Comparison of ENCODE assay signal across 18 cellular contexts in genomic region chr5:177432905-177433657, GRCh38. TPM values are rescaled to one million over a fixed set of nuclear protein-coding genes. Genes with fewer than 3 reads are reported as not detected.
DNase-seq lines count a peak whose midpoint lies in the region; ATAC-seq and TF ChIP-seq lines count a peak whose summit lies in the region.
"Had no signal": no experiment of that assay in that cellular context is flagged by ENCODE, and none has a peak within 500 bp of the region (broad histone marks: within the 10 kb centered on the region; RNA-seq: fewer than 3 reads in every experiment).

No MANE protein-coding gene starts in this region.

- POLR2A ChIA-PET in A673 (lab: Charles Lee; ENCODE audit: low non-redundant PET) = no interaction called here

- peak overlapping the region in 1 of 2 donors; percentile 27 for H3K9ac ChIP-seq in colonic mucosa (ENCODE audit: low read depth in 2 of 2, low read length in 2 of 2)

- H3K27ac ChIP-seq in osteoblast (ENCODE audit: low read depth, low read length) (no peak overlapping the region), colonic mucosa (no peak overlapping the region), A673 (ENCODE audit: low read depth, low read length, poor library complexity, severe bottlenecking) (no peak overlapping the region), suprapubic skin (no peak overlapping the region)
- H3K27ac ChIP-seq: coronary artery had no signal

- WGBS in suprapubic skin = 79% methylated on average over 22 of the region's 23 CpGs

- H2AFZ ChIP-seq in osteoblast (ENCODE audit: low read length) = no peak overlapping the region

- H3K36me3 Mint-ChIP-seq in activated CD8-positive, alpha-beta memory T cell treated with anti-CD3 and anti-CD28 coated beads, Interleukin-2, amount 10 ng/mL, durations not matched to agents 7 days and 5 days = peaks cover 57% of the 10 kb centered on the region
- H3K36me3 Mint-ChIP-seq in IgD-negative memory B cell = peaks cover 5% of the 10 kb centered on the region
- H3K36me3 Mint-ChIP-seq in activated naive CD8-positive, alpha-beta T cell treated with anti-CD3 and anti-CD28 coated beads for 36 hours = peaks cover 64% of the 10 kb centered on the region

- DNase-seq in activated CD8-positive, alpha-beta memory T cell treated with anti-CD3 and anti-CD28 coated beads, Interleukin-2, amount 10 ng/mL, durations not matched to agents 7 days and 5 days = no peak
- DNase-seq in activated CD8-positive, alpha-beta memory T cell treated with anti-CD3 and anti-CD28 coated beads, Interleukin-2, amount 50 U/mL, for 4 hours = no peak
- no peak for DNase-seq in activated naive CD8-positive, alpha-beta T cell treated with anti-CD3 and anti-CD28 coated beads for 36 hours
- peak; percentile 73 for DNase-seq in osteoblast (ENCODE audit: insufficient read length, low spot score, missing footprints)
- no peak for DNase-seq in colonic mucosa
- no peak for DNase-seq in A673 (ENCODE audit: low spot score)
- no peak for DNase-seq in suprapubic skin (ENCODE audit: low spot score in 2 of 2)
- DNase-seq: ACHN, HFFc6, NCI-H1694, NCI-H524 had no signal

- H3K27me3 Mint-ChIP-seq in activated CD8-positive, alpha-beta memory T cell treated with anti-CD3 and anti-CD28 coated beads, Interleukin-2, amount 10 ng/mL, durations not matched to agents 7 days and 5 days = no peaks in the 10 kb centered on the region
- no peaks in the 10 kb centered on the region for H3K27me3 Mint-ChIP-seq in IgD-negative memory B cell
- no peaks in the 10 kb centered on the region for H3K27me3 Mint-ChIP-seq in activated naive CD8-positive, alpha-beta T cell treated with anti-CD3 and anti-CD28 coated beads for 36 hours

- H3K4me1 ChIP-seq in osteoblast (ENCODE audit: insufficient read depth, low read length) = peaks cover 1% of the 10 kb centered on the region
- H3K4me1 ChIP-seq in colonic mucosa = peaks cover 4% of the 10 kb centered on the region
- no peaks in the 10 kb centered on the region for H3K4me1 ChIP-seq in A673 (ENCODE audit: insufficient read depth, low read length, poor library complexity, severe bottlenecking)
- H3K4me1 ChIP-seq in suprapubic skin = peaks cover 63% of the 10 kb centered on the region

- TF ChIP-seq POLR2A in suprapubic skin (IDR thresholded peaks at IDR 0.05) = no peak

- H3K4me3 ChIP-seq in osteoblast (ENCODE audit: insufficient read depth, low read length) = no peak overlapping the region
- no peak overlapping the region for H3K4me3 ChIP-seq in colonic mucosa
- H3K4me3 ChIP-seq in A673 (ENCODE audit: low read depth, low read length, poor library complexity, severe bottlenecking) = no peak overlapping the region
- no peak overlapping the region for H3K4me3 ChIP-seq in suprapubic skin
- H3K4me3 ChIP-seq: coronary artery, mucosa of descending colon, psoas muscle had no signal

- peaks cover 67% of the 10 kb centered on the region for H3K4me1 Mint-ChIP-seq in activated CD8-positive, alpha-beta memory T cell treated with anti-CD3 and anti-CD28 coated beads, Interleukin-2, amount 10 ng/mL, durations not matched to agents 7 days and 5 days
- peaks cover 23 to 38% (median 31%) of the 10 kb centered on the region in 3 donors for H3K4me1 Mint-ChIP-seq in IgD-negative memory B cell
- H3K4me1 Mint-ChIP-seq in activated naive CD8-positive, alpha-beta T cell treated with anti-CD3 and anti-CD28 coated beads for 36 hours = peaks cover 58% of the 10 kb centered on the region

- ATAC-seq in activated CD8-positive, alpha-beta memory T cell treated with anti-CD3 and anti-CD28 coated beads, Interleukin-2, amount 10 ng/mL, durations not matched to agents 7 days and 5 days = no peak
- ATAC-seq: mucosa of descending colon had no signal

- no peaks in the 10 kb centered on the region for H3K27me3 ChIP-seq in osteoblast (ENCODE audit: insufficient read depth, low read length)
- H3K27me3 ChIP-seq in colonic mucosa = no peaks in the 10 kb centered on the region
- H3K27me3 ChIP-seq in A673 (replicated peaks; ENCODE audit: insufficient read depth, low read depth, low read length, poor library complexity) = no peaks in the 10 kb centered on the region
- no peaks in the 10 kb centered on the region for H3K27me3 ChIP-seq in suprapubic skin

- H3K9me3 ChIP-seq in osteoblast (ENCODE audit: low read depth, low read length) (no peaks in the 10 kb centered on the region), colonic mucosa (no peaks in the 10 kb centered on the region), A673 (ENCODE audit: low read depth, low read length, poor library complexity, severe bottlenecking) (no peaks in the 10 kb centered on the region), suprapubic skin (no peaks in the 10 kb centered on the region)
- H3K9me3 ChIP-seq: mucosa of descending colon, psoas muscle had no signal

- no peak for TF ChIP-seq CTCF in osteoblast (IDR thresholded peaks at IDR 0.05; ENCODE audit: extremely low read depth, low read depth, low read length)
- TF ChIP-seq CTCF in colonic mucosa (IDR thresholded peaks at IDR 0.05) = no peak
- TF ChIP-seq CTCF in A673 (conservative IDR thresholded peaks at IDR 0.05; ENCODE audit: low read depth, low read length) = no peak
- TF ChIP-seq CTCF in suprapubic skin (IDR thresholded peaks at IDR 0.05) = no peak

- peaks cover 24% of the 10 kb centered on the region for H3K36me3 ChIP-seq in osteoblast (ENCODE audit: insufficient read depth, low read length)
- peaks cover 20% of the 10 kb centered on the region for H3K36me3 ChIP-seq in colonic mucosa
- H3K36me3 ChIP-seq in A673 (ENCODE audit: insufficient read depth, low read length, poor library complexity, severe bottlenecking) = peaks cover 26% of the 10 kb centered on the region
- peaks cover 62% of the 10 kb centered on the region for H3K36me3 ChIP-seq in suprapubic skin

- intact Hi-C loops in colonic mucosa (cut with DNase I) (no loop called here), A673 (cut with micrococcal nuclease; ENCODE audit: unreplicated experiment) (no loop called here)

- no TSS peak for BruUV-seq in A673 (replicated peaks; lab: Mats Ljungman, UMichigan)

- TF ChIP-seq EP300 in suprapubic skin (IDR thresholded peaks at IDR 0.05) = no peak

- H3K9me3 Mint-ChIP-seq in activated CD8-positive, alpha-beta memory T cell treated with anti-CD3 and anti-CD28 coated beads, Interleukin-2, amount 10 ng/mL, durations not matched to agents 7 days and 5 days (ENCODE audit: low read depth) = no peaks in the 10 kb centered on the region
- H3K9me3 Mint-ChIP-seq in IgD-negative memory B cell = no peaks in the 10 kb centered on the region
- H3K9me3 Mint-ChIP-seq in activated naive CD8-positive, alpha-beta T cell treated with anti-CD3 and anti-CD28 coated beads for 36 hours = no peaks in the 10 kb centered on the region
- H3K9me3 Mint-ChIP-seq: HFFc6 had no signal

- CTCF ChIA-PET in activated CD8-positive, alpha-beta memory T cell treated with anti-CD3 and anti-CD28 coated beads, Interleukin-2, amount 10 ng/mL, durations not matched to agents 7 days and 5 days (lab: Charles Lee) = interaction anchor here (1.6 to 16.5 kb wide), 7 partner anchors 14 to 123 kb away, joined by 4 to 269 read pairs (median 39); partner anchors contain the start of genes PFN3 and PRR7
- CTCF ChIA-PET in A673 (lab: Charles Lee) = no interaction called here

- peaks cover 10% of the 10 kb centered on the region for H4K20me1 ChIP-seq in osteoblast (ENCODE audit: insufficient read depth, low read length)

- peaks cover 17% of the 10 kb centered on the region for H3K79me2 ChIP-seq in osteoblast (ENCODE audit: insufficient read depth, low read length)

- H3K4me3 Mint-ChIP-seq in activated CD8-positive, alpha-beta memory T cell treated with anti-CD3 and anti-CD28 coated beads, Interleukin-2, amount 10 ng/mL, durations not matched to agents 7 days and 5 days = no peak overlapping the region
- peak overlapping the region in 1 of 4 donors; percentile 43 for H3K4me3 Mint-ChIP-seq in IgD-negative memory B cell
- H3K4me3 Mint-ChIP-seq in activated naive CD8-positive, alpha-beta T cell treated with anti-CD3 and anti-CD28 coated beads for 36 hours = peak overlapping the region; percentile 42
- H3K4me3 Mint-ChIP-seq: HFFc6 had no signal

- H3K4me2 ChIP-seq in osteoblast (ENCODE audit: insufficient read depth, low read length) = no peak overlapping the region

- peak overlapping the region; percentile 94 for H3K27ac Mint-ChIP-seq in activated CD8-positive, alpha-beta memory T cell treated with anti-CD3 and anti-CD28 coated beads, Interleukin-2, amount 10 ng/mL, durations not matched to agents 7 days and 5 days
- H3K27ac Mint-ChIP-seq in IgD-negative memory B cell = peak overlapping the region; percentile 53 to 81 (median 71)
- peak overlapping the region; percentile 65 for H3K27ac Mint-ChIP-seq in activated naive CD8-positive, alpha-beta T cell treated with anti-CD3 and anti-CD28 coated beads for 36 hours
- H3K27ac Mint-ChIP-seq: HFFc6 had no signal

RNA-seq across cellular contexts. Expression of gene GRK6, which starts 6.6 kb away (rescaled TPM):
- 100 to 1,000 TPM; 112 to 159 TPM for total RNA-seq in activated CD8-positive, alpha-beta memory T cell treated with anti-CD3 and anti-CD28 coated beads, Interleukin-2, amount 10 ng/mL, durations not matched to agents 7 days and 5 days
- polyA plus RNA-seq in IgD-negative memory B cell = 107 TPM
- 100 to 1,000 TPM; 113 to 115 TPM for total RNA-seq in activated naive CD8-positive, alpha-beta T cell treated with anti-CD3 and anti-CD28 coated beads for 36 hours
- total RNA-seq in osteoblast (18.3 and 19.2 TPM in 2 replicates), colonic mucosa (10 to 100 TPM; 38.0 to 64.4 TPM), A673 (2021) (32.1 and 38.1 TPM in 2 replicates), suprapubic skin (10 to 100 TPM; 29.1 to 62.2 (median 37.1) TPM)

RNA-seq across cellular contexts. Expression of gene PRR7, which starts 13.5 kb away (rescaled TPM):
- 1 to 10 TPM; 3.1 to 5.3 TPM for total RNA-seq in activated CD8-positive, alpha-beta memory T cell treated with anti-CD3 and anti-CD28 coated beads, Interleukin-2, amount 10 ng/mL, durations not matched to agents 7 days and 5 days
- 23.1 TPM for polyA plus RNA-seq in IgD-negative memory B cell
- 10 to 100 TPM; 21.5 to 21.8 TPM for total RNA-seq in activated naive CD8-positive, alpha-beta T cell treated with anti-CD3 and anti-CD28 coated beads for 36 hours
- 10.0 and 12.7 TPM in 2 replicates for total RNA-seq in osteoblast
- 1 to 10 TPM; 3.9 to 5.0 TPM for total RNA-seq in colonic mucosa
- total RNA-seq in A673 (2021) = 3.0 and 5.3 TPM in 2 replicates
- total RNA-seq in suprapubic skin = 1 to 10 TPM; 5.7 to 9.8 (median 7.8) TPM

RNA-seq across cellular contexts. Expression of gene F12, which starts 23.7 kb away (rescaled TPM):
- 1 to 10 TPM; 1.3 to 2.2 TPM for total RNA-seq in activated CD8-positive, alpha-beta memory T cell treated with anti-CD3 and anti-CD28 coated beads, Interleukin-2, amount 10 ng/mL, durations not matched to agents 7 days and 5 days
- 0.78 TPM for polyA plus RNA-seq in IgD-negative memory B cell
- total RNA-seq in activated naive CD8-positive, alpha-beta T cell treated with anti-CD3 and anti-CD28 coated beads for 36 hours = 1 to 10 TPM; 5.6 TPM
- total RNA-seq in osteoblast (not detected in 2 replicates), colonic mucosa (10 to 100 TPM; 14.7 to 34.0 TPM), A673 (2021) (0.81 TPM in 1 of 2 replicates, not detected in the other), suprapubic skin (10 to 100 TPM in 1 of 4 donors, 1 to 10 TPM in 3; 2.3 to 18.4 (median 7.1) TPM)

RNA-seq across cellular contexts. Expression of gene PFN3, which starts 32.6 kb away (rescaled TPM):
- not detected for total RNA-seq in activated CD8-positive, alpha-beta memory T cell treated with anti-CD3 and anti-CD28 coated beads, Interleukin-2, amount 10 ng/mL, durations not matched to agents 7 days and 5 days
- polyA plus RNA-seq in IgD-negative memory B cell = not detected
- not detected for total RNA-seq in activated naive CD8-positive, alpha-beta T cell treated with anti-CD3 and anti-CD28 coated beads for 36 hours
- total RNA-seq in osteoblast = not detected in 2 replicates
- not detected for total RNA-seq in colonic mucosa
- total RNA-seq in A673 (2021) = not detected in 2 replicates
- total RNA-seq in suprapubic skin = not detected
- total RNA-seq: aorta, HFFc6, kidney epithelial cell, LHCN-M2, mucosa of descending colon, psoas muscle had no signal
- polyA plus RNA-seq: aorta, psoas muscle had no signal

RNA-seq across cellular contexts. Expression of gene DBN1, which starts 40.4 kb away (rescaled TPM):
- 100 to 1,000 TPM in 1 of 2 experiments, 10 to 100 TPM in 1; 81.5 to 128 TPM for total RNA-seq in activated CD8-positive, alpha-beta memory T cell treated with anti-CD3 and anti-CD28 coated beads, Interleukin-2, amount 10 ng/mL, durations not matched to agents 7 days and 5 days
- 0.54 TPM for polyA plus RNA-seq in IgD-negative memory B cell
- 100 to 1,000 TPM; 100 to 106 TPM for total RNA-seq in activated naive CD8-positive, alpha-beta T cell treated with anti-CD3 and anti-CD28 coated beads for 36 hours
- total RNA-seq in osteoblast (121 and 139 TPM in 2 replicates), colonic mucosa (10 to 100 TPM in 1 of 2 donors, 1 to 10 TPM in 1; 9.3 to 18.8 TPM), A673 (2021) (271 and 286 TPM in 2 replicates), suprapubic skin (10 to 100 TPM; 13.1 to 43.4 (median 25.3) TPM)
